In the genomic region with DNA sequence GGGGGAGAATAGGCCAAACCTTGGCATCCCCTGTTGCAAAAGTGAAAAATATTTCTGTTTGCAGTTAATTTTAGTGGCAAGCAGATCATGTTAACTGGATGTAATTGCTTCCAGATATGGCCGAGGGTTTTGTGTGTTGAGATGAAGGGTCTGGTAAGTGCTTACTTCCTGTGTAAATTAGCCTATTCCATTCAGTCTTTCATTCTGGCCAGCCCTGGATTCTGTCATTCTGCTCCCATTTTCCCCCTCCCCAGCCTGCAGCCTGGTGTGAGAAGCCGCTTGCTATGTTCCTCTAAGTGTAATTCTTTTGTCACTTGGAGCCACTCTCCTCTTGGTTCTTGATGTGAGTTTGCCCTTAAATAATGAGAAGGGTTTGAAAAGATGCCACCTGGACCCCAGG, we compare ENCODE assay signal across 10 cellular contexts. TPM values are rescaled to one million over a fixed set of nuclear protein-coding genes. Genes with fewer than 3 reads are reported as not detected.
DNase-seq lines count a peak whose midpoint lies in the region; ATAC-seq and TF ChIP-seq lines count a peak whose summit lies in the region.
"Had no signal": no experiment of that assay in that cellular context is flagged by ENCODE, and none has a peak within 500 bp of the region (broad histone marks: within the 10 kb centered on the region; RNA-seq: fewer than 3 reads in every experiment).

No MANE protein-coding gene starts in this region.

- no peaks in the 10 kb centered on the region for H3K27me3 Mint-ChIP-seq in activated T-cell treated with anti-CD3 and anti-CD28 coated beads, Interleukin-2, amount 50 U/mL, for 24 hours

- no peaks in the 10 kb centered on the region for H3K36me3 Mint-ChIP-seq in activated T-cell treated with anti-CD3 and anti-CD28 coated beads, Interleukin-2, amount 50 U/mL, for 24 hours (ENCODE audit: low read depth)

- H3K9me3 Mint-ChIP-seq in activated T-cell treated with anti-CD3 and anti-CD28 coated beads, Interleukin-2, amount 50 U/mL, for 24 hours, result no peaks in the 10 kb centered on the region

- H3K4me2 ChIP-seq in GM23248 (ENCODE audit: unreplicated experiment), result no peak overlapping the region

- ATAC-seq in HG03520 (IDR thresholded peaks at IDR 0.05; ENCODE audit: unreplicated experiment), result no peak

- 28 to 52% (median 49%) methylated on average over 2 of the region's 2 CpGs for WGBS in stomach, 5 donors
- 44 to 52% methylated on average over 2 of the region's 2 CpGs for WGBS in GM23248 (ENCODE audit: low coverage in 1 of 2, low lambda C conversion rate in 2 of 2, missing lambda C conversion rate in 2 of 2), 2 experiments

- no peak overlapping the region for H3K9ac ChIP-seq in GM23248

- H3K4me3 ChIP-seq in breast epithelium (peak overlapping the region in 2 of 3 donors; percentile 22 to 55), stomach (peak overlapping the region in 2 of 4 donors; percentile 3 to 39), GM23248 (no peak overlapping the region)

- H3K27ac Mint-ChIP-seq in activated T-cell treated with anti-CD3 and anti-CD28 coated beads, Interleukin-2, amount 50 U/mL, for 24 hours, result peak overlapping the region; percentile 54

- no peak for DNase-seq in activated T-cell treated with anti-CD3 and anti-CD28 coated beads, Interleukin-2, amount 50 U/mL, for 24 hours
- no peak for DNase-seq in activated T-cell treated with anti-CD3 and anti-CD28 coated beads for 4 hours
- peak; percentile 55 for DNase-seq in NCI-H2196 (lab: John Stamatoyannopoulos, UW; ENCODE audit: unreplicated experiment)
- no peak for DNase-seq in breast epithelium (ENCODE audit: low spot score in 2 of 2)
- DNase-seq in stomach, result no peak
- DNase-seq in GM23248, result no peak
- no peak for DNase-seq in AG08396 (ENCODE audit: low spot score)
- DNase-seq: BE2C, H7 had no signal

- H3K4me1 ChIP-seq in breast epithelium, result peaks cover 38 to 64% of the 10 kb centered on the region in 2 donors
- H3K4me1 ChIP-seq in stomach, result peaks cover 84 to 100% (median 96%) of the 10 kb centered on the region in 4 donors
- H3K4me1 ChIP-seq in GM23248 (ENCODE audit: insufficient read depth), result 0 out of 2 replicates have a peak, but pooled peaks cover 3% of the 10 kb centered on the region
- H3K4me1 ChIP-seq: BE2C had no signal

- H3F3A ChIP-seq in GM23248 (ENCODE audit: insufficient read depth), result 0 out of 2 replicates have a peak, but pooled peaks cover 5% of the 10 kb centered on the region

- H3K27me3 ChIP-seq in breast epithelium (no peaks in the 10 kb centered on the region), stomach (no peaks in the 10 kb centered on the region), GM23248 (replicated peaks; ENCODE audit: insufficient read depth) (peaks cover 19% of the 10 kb centered on the region)

- no peaks in the 10 kb centered on the region for H3K36me3 ChIP-seq in breast epithelium
- peaks cover 16 to 76% (median 71%) of the 10 kb centered on the region in 4 donors for H3K36me3 ChIP-seq in stomach
- H3K36me3 ChIP-seq in GM23248 (ENCODE audit: low read depth), result no peaks in the 10 kb centered on the region
- H3K36me3 ChIP-seq: BE2C had no signal

- TF ChIP-seq POLR2A in breast epithelium (IDR thresholded peaks at IDR 0.05) (no peak), stomach (IDR thresholded peaks at IDR 0.05) (no peak)

- TF ChIP-seq CTCF in breast epithelium (IDR thresholded peaks at IDR 0.05) (no peak), stomach (IDR thresholded peaks at IDR 0.05) (no peak)

- H3K27ac ChIP-seq in breast epithelium (peak overlapping the region in 1 of 2 donors; percentile 26), stomach (peak overlapping the region in 4 of 5 donors; percentile 56 to 81 (median 60)), GM23248 (no peak overlapping the region)

- H3K4me3 Mint-ChIP-seq in activated T-cell treated with anti-CD3 and anti-CD28 coated beads, Interleukin-2, amount 50 U/mL, for 24 hours, result peak overlapping the region; percentile 54

- peaks cover 82% of the 10 kb centered on the region for H3K4me1 Mint-ChIP-seq in activated T-cell treated with anti-CD3 and anti-CD28 coated beads, Interleukin-2, amount 50 U/mL, for 24 hours (ENCODE audit: low read depth)

- no peaks in the 10 kb centered on the region for H4K20me1 ChIP-seq in GM23248 (ENCODE audit: insufficient read depth)

- H3K9me2 ChIP-seq in GM23248 (ENCODE audit: insufficient read depth), result no peaks in the 10 kb centered on the region

- intact Hi-C loops in breast epithelium (cut with DNase I; ENCODE audit: low total_unique reads) (no loop called here), stomach (cut with DNase I; ENCODE audit: low total_unique reads) (no loop called here)

- no peak overlapping the region for H2AFZ ChIP-seq in GM23248

- in situ Hi-C loops in GM23248 (cut with MboI), result no loop called here

- H3K79me2 ChIP-seq in GM23248 (ENCODE audit: insufficient read depth), result no peaks in the 10 kb centered on the region

- no peak for TF ChIP-seq EP300 in stomach (IDR thresholded peaks at IDR 0.05)

- H3K9me3 ChIP-seq in breast epithelium, result no peaks in the 10 kb centered on the region
- H3K9me3 ChIP-seq in stomach, result no peaks in the 10 kb centered on the region
- no peaks in the 10 kb centered on the region for H3K9me3 ChIP-seq in GM23248 (ENCODE audit: low read depth)
- H3K9me3 ChIP-seq: BE2C had no signal

RNA-seq across cellular contexts. Expression of a gene that starts 17.5 kb away (rescaled TPM):
- total RNA-seq in breast epithelium (100 to 1,000 TPM; 236 to 358 (median 271) TPM), stomach (100 to 1,000 TPM in 3 of 5 donors, 10 to 100 TPM in 2; 30.1 to 318 (median 137) TPM)
- polyA plus RNA-seq in stomach (10 to 100 TPM in 2 of 3 donors, 1 to 10 TPM in 1; 7.9 to 22.5 (median 19.1) TPM), GM23248 (2016; fragmentation: Nextera tagmentation; extraction: Ambion mirVana) (not detected in 2 replicates)
- not detected in 2 replicates for total RNA-seq in GM23248 (2014; rRNA removed; shearing (Covaris generic))
- total RNA-seq: H7 had no signal

Comparison
In these comparisons a context has a peak if more than half of its experiments do, and no peak if none do; other contexts are left out.
1. RNA of a gene that starts 17.5 kb away (total RNA-seq): 236 to 358 TPM in breast epithelium and 30.1 to 318 TPM in stomach; not detected in GM23248; every median in the first group is over 10 times any median in the second.